In genomic region chr11:27246925-27247324, GRCh38 we compare ENCODE assay signal across 18 cellular contexts.
DNase-seq lines count a peak whose midpoint lies in the region; ATAC-seq, FAIRE-seq and TF ChIP-seq lines count a peak whose summit lies in the region.
"Had no signal": no experiment of that assay in that cellular context is flagged by ENCODE, and none has a peak within 500 bp of the region (broad histone marks: within the 10 kb centered on the region; RNA-seq: fewer than 3 reads in every experiment).

No MANE protein-coding gene starts in this region.

- no peak overlapping the region for H3K4me2 ChIP-seq in mesendoderm (ENCODE audit: low read length)
- H3K4me2 ChIP-seq: BLaER1 had no signal

- TF ChIP-seq CTCF in heart right ventricle (IDR thresholded peaks at IDR 0.05) (no peak), Caco-2 (IDR thresholded peaks at IDR 0.05; ENCODE audit: insufficient read depth in 1 of 2, low read depth in 1 of 2, low read length in 1 of 2, severe bottlenecking in 1 of 2, unreplicated experiment in 1 of 2) (no peak), Calu3 (IDR thresholded peaks at IDR 0.05; ENCODE audit: unreplicated experiment) (no peak)

- H3K4me1 ChIP-seq in heart right ventricle (peaks cover 0 to 42% (median 25%) of the 10 kb centered on the region in 9 donors), mesendoderm (ENCODE audit: control insufficient read depth, low read depth, low read length) (peaks cover 11% of the 10 kb centered on the region), small intestine (ENCODE audit: control insufficient read depth in 2 of 2, insufficient read depth in 1 of 2, low read depth in 1 of 2, low read length in 1 of 2) (peaks cover 2% of the 10 kb centered on the region in 2 donors), Caco-2 (no peaks in the 10 kb centered on the region)
- H3K4me1 ChIP-seq: BLaER1 had no signal

- intact Hi-C loops in Right ventricle myocardium superior (cut with DNase I), result no loop called here
- intact Hi-C loops in cardiac septum (cut with DNase I), result no loop called here
- intact Hi-C loops in heart right ventricle (cut with DNase I), result loop anchor here in 1 of 10 donors (2.0 kb wide), 1 partner anchor 34 kb away; no protein-coding TSS in a partner anchor
- intact Hi-C loops in Caco-2 (cut with micrococcal nuclease; ENCODE audit: unreplicated experiment), result no loop called here
- intact Hi-C loops in Calu3 (cut with micrococcal nuclease; ENCODE audit: unreplicated experiment), result no loop called here

- H3K27ac ChIP-seq in heart right ventricle, result peak overlapping the region in 7 of 10 donors; percentile 24 to 84 (median 55)
- no peak overlapping the region for H3K27ac ChIP-seq in mesendoderm (ENCODE audit: low read depth, low read length)
- H3K27ac ChIP-seq in small intestine (ENCODE audit: low read depth in 1 of 2, low read length in 1 of 2), result peak overlapping the region in 1 of 2 donors; percentile 32
- H3K27ac ChIP-seq: BLaER1, GM23248 had no signal

- no peak overlapping the region for H2BK15ac ChIP-seq in mesendoderm (replicated peaks; ENCODE audit: low read depth)

- no peak overlapping the region for H3K56ac ChIP-seq in mesendoderm (ENCODE audit: low read length)

- H3K27me3 Mint-ChIP-seq in activated T-cell treated with anti-CD3 and anti-CD28 coated beads, Interleukin-2, amount 50 U/mL, for 4 hours (ENCODE audit: low read depth), result peaks cover 2% of the 10 kb centered on the region
- no peaks in the 10 kb centered on the region for H3K27me3 Mint-ChIP-seq in Caco-2 (ENCODE audit: insufficient read depth, unreplicated experiment)
- H3K27me3 Mint-ChIP-seq in Calu3 (ENCODE audit: unreplicated experiment), result no peaks in the 10 kb centered on the region
- H3K27me3 Mint-ChIP-seq: CD4-positive, CD25-positive, alpha-beta regulatory T cell had no signal

- H4K5ac ChIP-seq in mesendoderm (ENCODE audit: low read length), result no peak overlapping the region

- H3K9ac ChIP-seq in mesendoderm (ENCODE audit: low read length), result no peak overlapping the region
- H3K9ac ChIP-seq: BLaER1, GM23248 had no signal

- CTCF ChIA-PET in Caco-2 (lab: Charles Lee), result no interaction called here
- CTCF ChIA-PET in Calu3 (lab: Charles Lee), result no interaction called here

- no peak for FAIRE-seq in small intestine (lab: Jason Lieb, UNC)
- FAIRE-seq: A204.1, G401.6 had no signal

- ATAC-seq in Right ventricle myocardium superior (ENCODE audit: poor library complexity) (peak; percentile 77), heart right ventricle (peak in 7 of 8 donors; percentile 31 to 81 (median 65))
- no peak for ATAC-seq in activated T-cell treated with anti-CD3 and anti-CD28 coated beads, Interleukin-2, amount 50 U/mL, for 4 hours

- H3K4me3 Mint-ChIP-seq in activated T-cell treated with anti-CD3 and anti-CD28 coated beads, Interleukin-2, amount 50 U/mL, for 4 hours, result no peak overlapping the region
- H3K4me3 Mint-ChIP-seq in Caco-2 (ENCODE audit: unreplicated experiment), result no peak overlapping the region
- no peak overlapping the region for H3K4me3 Mint-ChIP-seq in Calu3 (ENCODE audit: low read depth, unreplicated experiment)
- H3K4me3 Mint-ChIP-seq: CD4-positive, CD25-positive, alpha-beta regulatory T cell; H9 had no signal

- no peaks in the 10 kb centered on the region for H3K9me3 Mint-ChIP-seq in activated T-cell treated with anti-CD3 and anti-CD28 coated beads, Interleukin-2, amount 50 U/mL, for 4 hours
- H3K9me3 Mint-ChIP-seq in Caco-2 (ENCODE audit: unreplicated experiment) (no peaks in the 10 kb centered on the region), Calu3 (ENCODE audit: low read depth, unreplicated experiment) (no peaks in the 10 kb centered on the region)

- H3K79me2 ChIP-seq in mesendoderm (ENCODE audit: control insufficient read depth, insufficient read depth, low read length), result no peaks in the 10 kb centered on the region

- 45 to 54% methylated on average over 3 of the region's 3 CpGs for WGBS in heart right ventricle, 2 donors
- WGBS in mesendoderm (ENCODE audit: extremely low coverage, insufficient coverage, low lambda C conversion rate), result no CpG with 5 or more reads among the region's 3 CpGs
- 14 to 38% (median 29%) methylated on average over 3 of the region's 3 CpGs for WGBS in small intestine, 3 donors

- no peak overlapping the region for H3K27ac Mint-ChIP-seq in Caco-2 (ENCODE audit: unreplicated experiment)
- H3K27ac Mint-ChIP-seq in Calu3 (ENCODE audit: unreplicated experiment), result no peak overlapping the region
- H3K27ac Mint-ChIP-seq: CD4-positive, CD25-positive, alpha-beta regulatory T cell; H9 had no signal

- no peaks in the 10 kb centered on the region for H3K9me3 ChIP-seq in heart right ventricle
- H3K9me3 ChIP-seq in small intestine (ENCODE audit: control insufficient read depth, low read depth), result no peaks in the 10 kb centered on the region
- H3K9me3 ChIP-seq in Caco-2, result no peaks in the 10 kb centered on the region
- H3K9me3 ChIP-seq: BLaER1 had no signal

- H3K36me3 Mint-ChIP-seq in activated T-cell treated with anti-CD3 and anti-CD28 coated beads, Interleukin-2, amount 50 U/mL, for 4 hours (ENCODE audit: insufficient read depth), result no peaks in the 10 kb centered on the region
- H3K36me3 Mint-ChIP-seq in Caco-2 (ENCODE audit: insufficient read depth, unreplicated experiment), result no peaks in the 10 kb centered on the region
- H3K36me3 Mint-ChIP-seq in Calu3 (ENCODE audit: insufficient read depth, unreplicated experiment), result no peaks in the 10 kb centered on the region
- H3K36me3 Mint-ChIP-seq: CD4-positive, CD25-positive, alpha-beta regulatory T cell had no signal

- H2AK5ac ChIP-seq in mesendoderm (ENCODE audit: low read length), result no peak overlapping the region

- H3K4ac ChIP-seq in mesendoderm (ENCODE audit: low read depth, low read length), result no peak overlapping the region

- H3K4me3 ChIP-seq in heart right ventricle (no peak overlapping the region), mesendoderm (ENCODE audit: low read length) (no peak overlapping the region), small intestine (ENCODE audit: low read depth in 1 of 2, low read length in 2 of 2) (no peak overlapping the region), Caco-2 (ENCODE audit: low read depth, low read length) (no peak overlapping the region)
- H3K4me3 ChIP-seq: BLaER1, GM23248 had no signal

- H3K23ac ChIP-seq in mesendoderm (ENCODE audit: low read length), result no peak overlapping the region

- H4K8ac ChIP-seq in mesendoderm (ENCODE audit: low read depth, low read length), result peak overlapping the region; percentile 81

- no peak for DNase-seq in Right ventricle myocardium superior
- DNase-seq in cardiac septum (ENCODE audit: low spot score), result no peak
- DNase-seq in heart right ventricle, result peak in 1 of 2 donors; percentile 18
- DNase-seq in mesendoderm, result no peak
- DNase-seq in small intestine, result peak; percentile 79
- no peak for DNase-seq in activated T-cell treated with anti-CD3 and anti-CD28 coated beads, Interleukin-2, amount 50 U/mL, for 4 hours
- DNase-seq in Caco-2, result no peak
- no peak for DNase-seq in Calu3
- DNase-seq: CD4-positive, CD25-positive, alpha-beta regulatory T cell; GM23248; H9; NCI-H1105; NCI-H1436 treated with DMSO at 0.1 percent for 48 hours; NCI-H187 treated with DMSO at 0.1 percent for 48 hours; NCI-H526 had no signal

- H2BK5ac ChIP-seq in mesendoderm (ENCODE audit: low read length), result no peak overlapping the region

- H3K79me1 ChIP-seq in mesendoderm (ENCODE audit: low read length), result no peaks in the 10 kb centered on the region

- H3K36me3 ChIP-seq in heart right ventricle (no peaks in the 10 kb centered on the region), mesendoderm (ENCODE audit: control insufficient read depth, insufficient read depth, low read length) (no peaks in the 10 kb centered on the region), small intestine (ENCODE audit: control insufficient read depth in 2 of 2, insufficient read depth in 2 of 2, low read length in 2 of 2) (no peaks in the 10 kb centered on the region), Caco-2 (ENCODE audit: control insufficient read depth, insufficient read depth, low read length) (no peaks in the 10 kb centered on the region)
- H3K36me3 ChIP-seq: BLaER1 had no signal

- H3K27me3 ChIP-seq in heart right ventricle (no peaks in the 10 kb centered on the region), mesendoderm (ENCODE audit: insufficient read depth, low read length, poor library complexity) (no peaks in the 10 kb centered on the region), small intestine (ENCODE audit: control insufficient read depth in 2 of 2, insufficient read depth in 2 of 2, low read length in 2 of 2) (no peaks in the 10 kb centered on the region), Caco-2 (replicated peaks; ENCODE audit: control insufficient read depth, insufficient read depth, low read length) (no peaks in the 10 kb centered on the region)
- H3K27me3 ChIP-seq: BLaER1 had no signal

- H3K18ac ChIP-seq in mesendoderm (ENCODE audit: low read length), result peak overlapping the region; percentile 14

- H3K4me1 Mint-ChIP-seq in activated T-cell treated with anti-CD3 and anti-CD28 coated beads, Interleukin-2, amount 50 U/mL, for 4 hours (ENCODE audit: low read depth), result no peaks in the 10 kb centered on the region
- H3K4me1 Mint-ChIP-seq in Caco-2 (ENCODE audit: low read depth, unreplicated experiment) (no peaks in the 10 kb centered on the region), Calu3 (ENCODE audit: low read depth, unreplicated experiment) (no peaks in the 10 kb centered on the region)
- H3K4me1 Mint-ChIP-seq: CD4-positive, CD25-positive, alpha-beta regulatory T cell had no signal

- POLR2A ChIA-PET in Caco-2 (lab: Charles Lee), result no interaction called here

- H2BK120ac ChIP-seq in mesendoderm (ENCODE audit: low read depth, low read length), result no peak overlapping the region

- BruUV-seq in Caco-2 (replicated peaks; lab: Mats Ljungman, UMichigan) (no TSS peak), Calu3 (replicated peaks; lab: Mats Ljungman, UMichigan) (no TSS peak)

Comparison
In these comparisons a context has a peak if more than half of its experiments do, and no peak if none do; other contexts are left out.
1. ATAC-seq: peak in Right ventricle myocardium superior (single experiment) and heart right ventricle (7 of 8); none in activated T-cell treated with anti-CD3 and anti-CD28 coated beads, Interleukin-2, amount 50 U/mL, for 4 hours (0 of 2).